1 cellular context compared by ENCODE assay signal in the genomic region with DNA sequence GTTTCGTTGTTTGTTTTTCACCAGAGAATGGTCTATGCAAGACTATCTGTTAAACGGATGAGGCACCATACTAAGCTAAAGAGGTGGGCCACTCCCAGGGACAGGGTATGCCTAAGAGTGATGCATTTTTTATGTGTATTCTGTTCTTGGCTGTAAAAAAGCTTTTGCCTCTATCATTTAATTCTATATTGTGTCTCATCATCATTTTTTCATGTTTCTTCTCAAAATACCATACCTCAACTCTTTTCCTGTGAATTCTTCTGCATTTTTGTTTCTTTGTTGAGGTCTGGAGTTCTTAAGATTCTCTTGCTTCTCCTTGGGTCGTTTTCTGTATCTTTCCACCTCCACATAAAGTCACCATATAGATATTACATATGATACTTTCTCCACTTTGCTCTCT.
TF ChIP-seq lines count a peak whose summit lies in the region.

No MANE protein-coding gene starts in this region.

TF ChIP-seq in K562, 482 proteins besides CTCF, POLR2A, EP300 and RAD21 (continued from another document):
- TF ChIP-seq MAFK (IDR thresholded peaks at IDR 0.05; ENCODE audit: low read length) (0 out of 2 replicates have a peak, but pooled peaks have one; percentile 12), MAFG (tag; conservative IDR thresholded peaks at IDR 0.05) (peak; percentile 52)
